Comparison of ENCODE assay signal across 8 cellular contexts in genomic region chr7:122886357-122887081, GRCh38. TPM values are rescaled to one million over a fixed set of nuclear protein-coding genes. Genes with fewer than 3 reads are reported as not detected.
DNase-seq lines count a peak whose midpoint lies in the region; ATAC-seq and TF ChIP-seq lines count a peak whose summit lies in the region.

CADPS2 (minus strand) TSS chr7:122886460; CDS start chr7:122886337, 123 bp downstream.

- peak within 1 kb of the TSS; percentile 96 for H3K4me2 ChIP-seq in mammary epithelial cell (ENCODE audit: insufficient read depth, low read depth, low read length)

- peaks cover 3% of the 10 kb centered on the region for H3K27me3 ChIP-seq in mammary epithelial cell (ENCODE audit: insufficient read depth, low read length)
- H3K27me3 ChIP-seq in iPS-18a (ENCODE audit: control insufficient read depth, insufficient read depth, low read length): peaks cover 40% of the 10 kb centered on the region

- H3K4me3 ChIP-seq in mammary epithelial cell (replicated peaks in 1 of 3; ENCODE audit: insufficient read depth in 1 of 3, low read depth in 2 of 3, low read length in 3 of 3) (peak within 1 kb of the TSS; percentile 71 to 78 (median 73)), iPS-18a (ENCODE audit: low read length) (peak within 1 kb of the TSS; percentile 80), retinal pigment epithelial cell (ENCODE audit: low read length) (peak within 1 kb of the TSS; percentile 76)

- H3K27ac ChIP-seq in mammary epithelial cell (ENCODE audit: insufficient read depth, low read depth, low read length): no peak within 1 kb of the TSS
- H3K27ac ChIP-seq in iPS-18a (ENCODE audit: low read length): no peak within 1 kb of the TSS

- dilution Hi-C loops in mammary epithelial cell (cut with HindIII; ENCODE audit: low sequenced_read_pairs): no loop called here

- peaks cover 19% of the 10 kb centered on the region for H3K4me1 ChIP-seq in mammary epithelial cell (ENCODE audit: insufficient read depth, low read length)
- peaks cover 11% of the 10 kb centered on the region for H3K4me1 ChIP-seq in iPS-18a (ENCODE audit: control insufficient read depth, low read depth, low read length)

- 2% methylated on average over 13 of the region's 73 CpGs for WGBS in mammary epithelial cell (ENCODE audit: low coverage, missing lambda C conversion rate)

- intact Hi-C loops in mammary epithelial cell (cut with micrococcal nuclease): loop anchor here (5.0 to 10.0 kb wide), 4 partner anchors 82 to 481 kb away; no protein-coding TSS in a partner anchor

- TF ChIP-seq CTCF in mammary epithelial cell (conservative IDR thresholded peaks at IDR 0.05 in 1 of 2, IDR thresholded peaks at IDR 0.05 in 1 of 2; ENCODE audit: extremely low read depth in 1 of 2, insufficient read depth in 1 of 2, low read depth in 1 of 2, low read length in 2 of 2) (no peak), retinal pigment epithelial cell (conservative IDR thresholded peaks at IDR 0.05; ENCODE audit: low read depth, low read length) (peak; percentile 7)

- ATAC-seq in GM21367 (IDR thresholded peaks at IDR 0.05; ENCODE audit: unreplicated experiment) (peak; percentile 60), HG03571 (IDR thresholded peaks at IDR 0.05; ENCODE audit: unreplicated experiment) (peak; percentile 53)

- no peaks in the 10 kb centered on the region for H3K79me2 ChIP-seq in mammary epithelial cell (ENCODE audit: insufficient read depth, low read length)

- CTCF ChIA-PET in mammary epithelial cell (lab: Charles Lee; ENCODE audit: low non-redundant PET): interaction anchor here (0.6 to 0.7 kb wide), 3 partner anchors 82 to 1013 kb away, joined by 3 read pairs; no protein-coding TSS in a partner anchor

- no peaks in the 10 kb centered on the region for H3K9me3 ChIP-seq in mammary epithelial cell (replicated peaks; ENCODE audit: insufficient read depth, low read length)
- no peaks in the 10 kb centered on the region for H3K9me3 ChIP-seq in iPS-18a (ENCODE audit: control insufficient read depth, low read depth, low read length)

- no peaks in the 10 kb centered on the region for H4K20me1 ChIP-seq in mammary epithelial cell (ENCODE audit: insufficient read depth, low read length)

- DNase-seq in EH (ENCODE audit: low read depth): peak; percentile 76
- DNase-seq in OCI-M1 (lab: John Stamatoyannopoulos, UW): peak; percentile 77
- peak; percentile 87 for DNase-seq in mammary epithelial cell
- peak; percentile 45 for DNase-seq in retinal pigment epithelial cell (ENCODE audit: low read depth)
- DNase-seq in activated gamma-delta T cell (lab: John Stamatoyannopoulos, UW): no peak

- peak within 1 kb of the TSS; percentile 96 for H2AFZ ChIP-seq in mammary epithelial cell (ENCODE audit: low read depth, low read length)

- H3K9ac ChIP-seq in mammary epithelial cell (ENCODE audit: insufficient read depth, low read length): peak within 1 kb of the TSS; percentile 20
- peak within 1 kb of the TSS; percentile 43 for H3K9ac ChIP-seq in iPS-18a (ENCODE audit: low read length)

- BruUV-seq in mammary epithelial cell (replicated peaks; lab: Mats Ljungman, UMichigan): no TSS peak

- in situ Hi-C loops in mammary epithelial cell (cut with MboI; ENCODE audit: low sequenced_read_pairs in 2 of 2): no loop called here

- H3K36me3 ChIP-seq in mammary epithelial cell (ENCODE audit: insufficient read depth, low read length) (no peaks in the 10 kb centered on the region), iPS-18a (ENCODE audit: control insufficient read depth, low read depth, low read length) (no peaks in the 10 kb centered on the region)

RNA-seq across cellular contexts. Expression of gene CADPS2, which starts in this region (rescaled TPM):
- total RNA-seq in mammary epithelial cell: 1 to 10 TPM; 1.1 to 7.3 TPM
- polyA plus RNA-seq in mammary epithelial cell: 0.53 TPM
- polyA minus RNA-seq in mammary epithelial cell: not detected
